In genomic region chr21:8998946-8999681, GRCh38 we compare ENCODE assay signal across 12 cellular contexts.
"Had no signal": no experiment of that assay in that cellular context is flagged by ENCODE, and none has a peak within 500 bp of the region (broad histone marks: within the 10 kb centered on the region; RNA-seq: fewer than 3 reads in every experiment).

No MANE protein-coding gene starts in this region.

- DNase-seq: activated CD4-positive, alpha-beta T cell treated with anti-CD3 and anti-CD28 coated beads for 36 hours; activated CD8-positive, alpha-beta memory T cell treated with anti-CD3 and anti-CD28 coated beads, Interleukin-2, amount 50 U/mL, for 48 hours; activated CD8-positive, alpha-beta T cell treated with anti-CD3 and anti-CD28 coated beads, Interleukin-2, amount 10 ng/mL, durations not matched to agents 7 days and 5 days; activated naive CD4-positive, alpha-beta T cell; aorta; kidney glomerular epithelial cell; stimulated activated CD4-positive, alpha-beta T cell treated with anti-CD3 and anti-CD28 coated beads, Interleukin-15, amount 100 ng/mL, for 24 hours; stimulated activated CD4-positive, alpha-beta T cell treated with anti-CD3 and anti-CD28 coated beads, Interleukin-4, amount 100 ng/mL, for 24 hours; stimulated activated naive CD8-positive, alpha-beta T cell treated with anti-CD3 and anti-CD28 coated beads, Interleukin-15, amount 100 ng/mL, for 72 hours had no signal

- H3K9me3 ChIP-seq: thoracic aorta had no signal

- H3K27ac ChIP-seq: gastroesophageal sphincter, thoracic aorta, VCaP had no signal

- H3K36me3 ChIP-seq: thoracic aorta had no signal

- H3K4me3 ChIP-seq: gastroesophageal sphincter, thoracic aorta had no signal
